17 cellular contexts compared by ENCODE assay signal in the genomic region with DNA sequence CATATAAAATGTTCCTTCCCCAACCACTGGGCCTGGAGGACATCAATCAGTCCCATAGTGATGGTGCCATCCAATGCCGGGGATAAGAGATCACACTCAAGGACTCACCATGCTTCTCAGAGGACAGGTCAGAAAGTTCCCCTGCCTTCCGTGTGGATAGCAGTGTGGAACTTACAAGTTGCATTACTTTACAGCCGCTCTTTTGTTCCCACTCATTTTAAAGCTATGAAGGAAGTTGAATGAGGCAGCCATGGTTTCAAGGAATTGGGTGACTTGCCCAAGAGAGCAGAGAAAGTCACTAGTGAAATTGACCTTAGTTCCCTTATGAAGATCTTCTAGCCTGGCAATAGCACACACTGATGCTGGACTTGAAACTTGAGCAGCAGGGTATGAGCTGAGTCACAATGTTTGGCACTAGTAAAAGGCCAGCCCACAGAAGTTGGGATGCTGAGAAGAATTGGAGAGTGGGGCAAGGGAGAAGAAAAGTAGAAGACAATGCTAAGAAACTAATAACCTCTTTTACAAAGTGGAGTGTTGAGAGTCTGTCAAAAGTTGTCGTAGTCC.
DNase-seq lines count a peak whose midpoint lies in the region; ATAC-seq and TF ChIP-seq lines count a peak whose summit lies in the region.
"Had no signal": no experiment of that assay in that cellular context is flagged by ENCODE, and none has a peak within 500 bp of the region (broad histone marks: within the 10 kb centered on the region; RNA-seq: fewer than 3 reads in every experiment).

No MANE protein-coding gene starts in this region.

- H3K27me3 ChIP-seq in skeletal muscle tissue (ENCODE audit: control insufficient read depth in 3 of 3, insufficient read depth in 3 of 3, low read length in 3 of 3) (no peaks in the 10 kb centered on the region), testis (no peaks in the 10 kb centered on the region)
- H3K27me3 ChIP-seq: body of pancreas had no signal

- H3K9ac ChIP-seq in skeletal muscle tissue (ENCODE audit: low read depth in 1 of 3, low read length in 3 of 3): no peak overlapping the region

- H3K36me3 ChIP-seq in skeletal muscle tissue (ENCODE audit: control insufficient read depth in 3 of 3, insufficient read depth in 3 of 3, low read length in 3 of 3): no peaks in the 10 kb centered on the region
- no peaks in the 10 kb centered on the region for H3K36me3 ChIP-seq in testis (ENCODE audit: low read depth, missing control alignments)

- TF ChIP-seq CTCF in testis (IDR thresholded peaks at IDR 0.05): no peak

- ATAC-seq in HG03460 (IDR thresholded peaks at IDR 0.05; ENCODE audit: unreplicated experiment) (no peak), HG02938 (IDR thresholded peaks at IDR 0.05; ENCODE audit: unreplicated experiment) (no peak)
- ATAC-seq: activated T-cell treated with anti-CD3 and anti-CD28 coated beads, Interleukin-2, amount 50 U/mL, for 72 hours; body of pancreas; GM23338; naive thymus-derived CD4-positive, alpha-beta T cell; stimulated activated naive CD8-positive, alpha-beta T cell treated with anti-CD3 and anti-CD28 coated beads, Interleukin-15, Interleukin-2, amounts not matched to agents 100 U/mL and 50 U/mL, for 24 hours had no signal

- H3K9me3 ChIP-seq in skeletal muscle tissue (ENCODE audit: control insufficient read depth in 3 of 3, low read length in 3 of 3): no peaks in the 10 kb centered on the region
- no peaks in the 10 kb centered on the region for H3K9me3 ChIP-seq in testis
- H3K9me3 ChIP-seq: body of pancreas had no signal

- H3K27ac ChIP-seq in skeletal muscle tissue (ENCODE audit: low read depth, low read length) (peak overlapping the region; percentile 67), testis (no peak overlapping the region)
- H3K27ac ChIP-seq: body of pancreas had no signal

- peaks cover 10 to 21% (median 18%) of the 10 kb centered on the region in 3 donors for H3K4me1 ChIP-seq in skeletal muscle tissue (ENCODE audit: control insufficient read depth in 3 of 3, insufficient read depth in 3 of 3, low read length in 3 of 3)
- H3K4me1 ChIP-seq in testis: no peaks in the 10 kb centered on the region

- intact Hi-C loops in testis (cut with DNase I; ENCODE audit: low total_unique reads): loop anchor here (5.0 kb wide), 1 partner anchor 629 kb away; no protein-coding TSS in a partner anchor

- WGBS in testis, 2 donors: 45 to 60% methylated on average over 4 of the region's 4 CpGs

- TF ChIP-seq POLR2A in testis (IDR thresholded peaks at IDR 0.05): no peak

- H3K4me3 ChIP-seq in skeletal muscle tissue (ENCODE audit: low read length in 3 of 3) (peak overlapping the region in 1 of 3 donors; percentile 16), testis (no peak overlapping the region)
- H3K4me3 ChIP-seq: body of pancreas, GM23338 had no signal

- peak; percentile 35 for DNase-seq in ELR (ENCODE audit: low read depth)
- DNase-seq in RPMI7951 (ENCODE audit: low read depth): peak; percentile 81
- peak; percentile 94 for DNase-seq in fibroblast of peridontal ligament (ENCODE audit: extremely low read depth)
- no peak for DNase-seq in stimulated activated CD4-positive, alpha-beta T cell treated with anti-CD3 and anti-CD28 coated beads, Interleukin-2, amount 100 ng/mL, for 48 hours
- no peak for DNase-seq in testis
- DNase-seq: activated CD4-positive, CD25-positive, alpha-beta regulatory T cell treated with anti-CD3 and anti-CD28 coated beads, Interleukin-2, amount 50 U/mL, for 72 hours; activated T-cell treated with anti-CD3 and anti-CD28 coated beads, Interleukin-2, amount 50 U/mL, for 72 hours; CD8-positive, alpha-beta memory T cell; naive thymus-derived CD4-positive, alpha-beta T cell; NCI-H2171 treated with DMSO at 0.1 percent for 48 hours; right cardiac atrium; stimulated activated naive CD8-positive, alpha-beta T cell treated with anti-CD3 and anti-CD28 coated beads, Interleukin-15, Interleukin-2, amounts not matched to agents 100 U/mL and 50 U/mL, for 24 hours had no signal

Comparison
In these comparisons a context has a peak if more than half of its experiments do, and no peak if none do; other contexts are left out.
1. DNase-seq: peak in ELR (single experiment), RPMI7951 (single experiment) and fibroblast of peridontal ligament (single experiment); none in stimulated activated CD4-positive, alpha-beta T cell treated with anti-CD3 and anti-CD28 coated beads, Interleukin-2, amount 100 ng/mL, for 48 hours (0 of 2) and testis (single experiment).